1 cellular context compared by ENCODE assay signal in genomic region chr20:50308513-50309279, GRCh38.
TF ChIP-seq lines count a peak whose summit lies in the region.

No MANE protein-coding gene starts in this region.

TF ChIP-seq in HepG2, 621 proteins besides CTCF, POLR2A, EP300 and RAD21 (continued from another document and continues in another):
- TF ChIP-seq ZNF768 (CRISPR knock-in tag; IDR thresholded peaks at IDR 0.05), result peak; percentile 82; the same call in 1 of the 2 replicates
- TF ChIP-seq, protein P1, sequence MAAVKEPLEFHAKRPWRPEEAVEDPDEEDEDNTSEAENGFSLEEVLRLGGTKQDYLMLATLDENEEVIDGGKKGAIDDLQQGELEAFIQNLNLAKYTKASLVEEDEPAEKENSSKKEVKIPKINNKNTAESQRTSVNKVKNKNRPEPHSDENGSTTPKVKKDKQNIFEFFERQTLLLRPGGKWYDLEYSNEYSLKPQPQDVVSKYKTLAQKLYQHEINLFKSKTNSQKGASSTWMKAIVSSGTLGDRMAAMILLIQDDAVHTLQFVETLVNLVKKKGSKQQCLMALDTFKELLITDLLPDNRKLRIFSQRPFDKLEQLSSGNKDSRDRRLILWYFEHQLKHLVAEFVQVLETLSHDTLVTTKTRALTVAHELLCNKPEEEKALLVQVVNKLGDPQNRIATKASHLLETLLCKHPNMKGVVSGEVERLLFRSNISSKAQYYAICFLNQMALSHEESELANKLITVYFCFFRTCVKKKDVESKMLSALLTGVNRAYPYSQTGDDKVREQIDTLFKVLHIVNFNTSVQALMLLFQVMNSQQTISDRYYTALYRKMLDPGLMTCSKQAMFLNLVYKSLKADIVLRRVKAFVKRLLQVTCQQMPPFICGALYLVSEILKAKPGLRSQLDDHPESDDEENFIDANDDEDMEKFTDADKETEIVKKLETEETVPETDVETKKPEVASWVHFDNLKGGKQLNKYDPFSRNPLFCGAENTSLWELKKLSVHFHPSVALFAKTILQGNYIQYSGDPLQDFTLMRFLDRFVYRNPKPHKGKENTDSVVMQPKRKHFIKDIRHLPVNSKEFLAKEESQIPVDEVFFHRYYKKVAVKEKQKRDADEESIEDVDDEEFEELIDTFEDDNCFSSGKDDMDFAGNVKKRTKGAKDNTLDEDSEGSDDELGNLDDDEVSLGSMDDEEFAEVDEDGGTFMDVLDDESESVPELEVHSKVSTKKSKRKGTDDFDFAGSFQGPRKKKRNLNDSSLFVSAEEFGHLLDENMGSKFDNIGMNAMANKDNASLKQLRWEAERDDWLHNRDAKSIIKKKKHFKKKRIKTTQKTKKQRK (IDR thresholded peaks at IDR 0.05; ENCODE audit: low read length), result no peak
- TF ChIP-seq, protein P2, sequence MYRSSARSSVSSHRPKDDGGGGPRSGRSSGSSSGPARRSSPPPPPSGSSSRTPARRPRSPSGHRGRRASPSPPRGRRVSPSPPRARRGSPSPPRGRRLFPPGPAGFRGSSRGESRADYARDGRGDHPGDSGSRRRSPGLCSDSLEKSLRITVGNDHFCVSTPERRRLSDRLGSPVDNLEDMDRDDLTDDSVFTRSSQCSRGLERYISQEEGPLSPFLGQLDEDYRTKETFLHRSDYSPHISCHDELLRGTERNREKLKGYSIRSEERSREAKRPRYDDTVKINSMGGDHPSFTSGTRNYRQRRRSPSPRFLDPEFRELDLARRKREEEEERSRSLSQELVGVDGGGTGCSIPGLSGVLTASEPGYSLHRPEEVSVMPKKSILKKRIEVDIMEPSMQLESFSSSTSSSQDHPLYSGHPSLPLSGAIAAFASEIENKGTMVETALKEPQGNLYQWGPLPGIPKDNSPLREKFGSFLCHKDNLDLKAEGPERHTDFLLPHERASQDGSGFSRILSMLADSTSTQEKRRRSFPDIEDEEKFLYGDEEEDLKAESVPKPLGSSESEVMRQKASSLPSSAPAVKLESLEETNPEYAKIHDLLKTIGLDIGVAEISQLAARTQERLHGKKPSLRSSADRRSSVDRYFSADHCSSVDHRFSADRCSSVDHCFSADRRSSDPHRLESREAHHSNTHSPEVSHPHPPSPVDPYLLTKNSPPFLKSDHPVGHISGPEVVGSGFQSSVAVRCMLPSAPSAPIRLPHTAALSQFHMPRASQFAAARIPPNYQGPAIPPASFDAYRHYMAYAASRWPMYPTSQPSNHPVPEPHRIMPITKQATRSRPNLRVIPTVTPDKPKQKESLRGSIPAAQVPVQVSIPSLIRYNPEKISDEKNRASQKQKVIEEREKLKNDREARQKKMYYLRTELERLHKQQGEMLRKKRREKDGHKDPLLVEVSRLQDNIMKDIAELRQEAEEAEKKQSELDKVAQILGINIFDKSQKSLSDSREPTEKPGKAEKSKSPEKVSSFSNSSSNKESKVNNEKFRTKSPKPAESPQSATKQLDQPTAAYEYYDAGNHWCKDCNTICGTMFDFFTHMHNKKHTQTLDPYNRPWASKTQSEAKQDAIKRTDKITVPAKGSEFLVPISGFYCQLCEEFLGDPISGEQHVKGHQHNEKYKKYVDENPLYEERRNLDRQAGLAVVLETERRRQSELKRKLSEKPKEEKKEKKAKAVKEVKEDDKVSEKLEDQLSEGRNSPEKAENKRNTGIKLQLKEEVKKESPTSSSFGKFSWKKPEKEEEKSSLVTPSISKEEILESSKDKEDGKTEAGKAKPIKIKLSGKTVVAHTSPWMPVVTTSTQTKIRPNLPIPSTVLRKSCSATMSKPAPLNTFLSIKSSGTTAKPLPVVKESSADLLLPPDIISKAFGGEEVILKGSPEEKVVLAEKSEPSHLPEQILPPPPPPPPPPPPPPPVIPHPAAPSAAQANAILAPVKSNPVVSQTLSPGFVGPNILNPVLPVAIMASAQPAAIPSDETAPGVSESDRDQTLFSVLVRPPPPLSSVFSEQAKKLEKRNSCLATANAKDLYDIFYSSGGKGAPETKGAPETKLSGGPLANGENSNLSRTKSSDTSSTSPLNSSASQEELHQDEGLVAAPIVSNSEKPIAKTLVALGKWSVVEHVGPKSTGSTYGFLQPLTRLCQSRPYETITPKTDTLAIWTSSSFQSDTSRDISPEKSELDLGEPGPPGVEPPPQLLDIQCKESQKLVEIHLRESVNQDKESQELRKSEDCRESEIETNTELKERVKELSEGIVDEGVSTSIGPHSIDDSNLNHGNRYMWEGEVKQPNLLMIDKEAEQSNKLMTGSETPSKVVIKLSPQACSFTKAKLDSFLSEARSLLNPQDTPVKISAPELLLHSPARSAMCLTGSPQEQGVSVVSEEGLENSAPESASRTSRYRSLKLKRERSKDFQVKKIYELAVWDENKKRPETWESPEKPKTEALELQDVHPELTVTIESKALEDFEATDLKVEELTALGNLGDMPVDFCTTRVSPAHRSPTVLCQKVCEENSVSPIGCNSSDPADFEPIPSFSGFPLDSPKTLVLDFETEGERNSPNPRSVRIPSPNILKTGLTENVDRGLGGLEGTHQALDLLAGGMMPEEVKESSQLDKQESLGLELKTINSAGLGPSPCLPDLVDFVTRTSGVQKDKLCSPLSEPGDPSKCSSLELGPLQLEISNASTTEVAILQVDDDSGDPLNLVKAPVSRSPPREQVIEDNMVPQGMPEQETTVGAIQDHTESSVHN (CRISPR knock-in tag; IDR thresholded peaks at IDR 0.05), result no peak
- TF ChIP-seq, protein P3, sequence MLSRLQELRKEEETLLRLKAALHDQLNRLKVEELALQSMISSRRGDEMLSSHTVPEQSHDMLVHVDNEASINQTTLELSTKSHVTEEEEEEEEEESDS (CRISPR knock-in tag; IDR thresholded peaks at IDR 0.05; ENCODE audit: borderline replicate concordance), result no peak; the same call in 1 of the 2 replicates
- TF ChIP-seq DR1 (CRISPR knock-in tag; IDR thresholded peaks at IDR 0.05), result no peak
- 0 out of 2 replicates have a peak, but pooled peaks have one; percentile 65 for TF ChIP-seq CC2D1A (CRISPR knock-in tag; IDR thresholded peaks at IDR 0.05)
- TF ChIP-seq, protein P4, sequence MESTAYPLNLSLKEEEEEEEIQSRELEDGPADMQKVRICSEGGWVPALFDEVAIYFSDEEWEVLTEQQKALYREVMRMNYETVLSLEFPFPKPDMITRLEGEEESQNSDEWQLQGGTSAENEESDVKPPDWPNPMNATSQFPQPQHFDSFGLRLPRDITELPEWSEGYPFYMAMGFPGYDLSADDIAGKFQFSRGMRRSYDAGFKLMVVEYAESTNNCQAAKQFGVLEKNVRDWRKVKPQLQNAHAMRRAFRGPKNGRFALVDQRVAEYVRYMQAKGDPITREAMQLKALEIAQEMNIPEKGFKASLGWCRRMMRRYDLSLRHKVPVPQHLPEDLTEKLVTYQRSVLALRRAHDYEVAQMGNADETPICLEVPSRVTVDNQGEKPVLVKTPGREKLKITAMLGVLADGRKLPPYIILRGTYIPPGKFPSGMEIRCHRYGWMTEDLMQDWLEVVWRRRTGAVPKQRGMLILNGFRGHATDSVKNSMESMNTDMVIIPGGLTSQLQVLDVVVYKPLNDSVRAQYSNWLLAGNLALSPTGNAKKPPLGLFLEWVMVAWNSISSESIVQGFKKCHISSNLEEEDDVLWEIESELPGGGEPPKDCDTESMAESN (CRISPR knock-in tag; conservative IDR thresholded peaks at IDR 0.05), result peak; percentile 80; the same call in 1 of the 2 replicates
- peak; percentile 27 for TF ChIP-seq ZBTB33 (CRISPR knock-in tag; IDR thresholded peaks at IDR 0.05)
- TF ChIP-seq ZSCAN25 (CRISPR knock-in tag; IDR thresholded peaks at IDR 0.05), result no peak; the same call in 1 of the 2 replicates
- no peak; the same call in 1 of the 2 replicates for TF ChIP-seq NCOA1 (CRISPR knock-in tag; IDR thresholded peaks at IDR 0.05)
- TF ChIP-seq ZKSCAN1 (IDR thresholded peaks at IDR 0.05; ENCODE audit: low read length), result no peak
- 0 out of 2 replicates have a peak, but pooled peaks have one; percentile 16 for TF ChIP-seq HOXA9 (CRISPR knock-in tag; IDR thresholded peaks at IDR 0.05; ENCODE audit: borderline replicate concordance)
- no peak for TF ChIP-seq ZNF891 (CRISPR knock-in tag; IDR thresholded peaks at IDR 0.05)
- peak; percentile 48; the same call in 1 of the 2 replicates for TF ChIP-seq EEA1 (CRISPR knock-in tag; IDR thresholded peaks at IDR 0.05; ENCODE audit: borderline replicate concordance)
- peak; percentile 48; the same call in 1 of the 2 replicates for TF ChIP-seq ZSCAN31 (CRISPR knock-in tag; IDR thresholded peaks at IDR 0.05; ENCODE audit: low read depth)
- TF ChIP-seq, protein P5, sequence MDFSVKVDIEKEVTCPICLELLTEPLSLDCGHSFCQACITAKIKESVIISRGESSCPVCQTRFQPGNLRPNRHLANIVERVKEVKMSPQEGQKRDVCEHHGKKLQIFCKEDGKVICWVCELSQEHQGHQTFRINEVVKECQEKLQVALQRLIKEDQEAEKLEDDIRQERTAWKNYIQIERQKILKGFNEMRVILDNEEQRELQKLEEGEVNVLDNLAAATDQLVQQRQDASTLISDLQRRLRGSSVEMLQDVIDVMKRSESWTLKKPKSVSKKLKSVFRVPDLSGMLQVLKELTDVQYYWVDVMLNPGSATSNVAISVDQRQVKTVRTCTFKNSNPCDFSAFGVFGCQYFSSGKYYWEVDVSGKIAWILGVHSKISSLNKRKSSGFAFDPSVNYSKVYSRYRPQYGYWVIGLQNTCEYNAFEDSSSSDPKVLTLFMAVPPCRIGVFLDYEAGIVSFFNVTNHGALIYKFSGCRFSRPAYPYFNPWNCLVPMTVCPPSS (IDR thresholded peaks at IDR 0.05), result no peak
- peak; percentile 66 for TF ChIP-seq TAF15 (IDR thresholded peaks at IDR 0.05; ENCODE audit: low read depth, low read length, poor library complexity, severe bottlenecking)
- peak; percentile 87; the same call in 1 of the 2 replicates for TF ChIP-seq CHD4 (IDR thresholded peaks at IDR 0.05; ENCODE audit: borderline replicate concordance, low read length)
- peak; percentile 74 for TF ChIP-seq ESRRA (CRISPR knock-in tag; IDR thresholded peaks at IDR 0.05; ENCODE audit: low read depth)
- no peak; the same call in 1 of the 2 replicates for TF ChIP-seq ZNF335 (CRISPR knock-in tag; IDR thresholded peaks at IDR 0.05)
- TF ChIP-seq ZNF224 (CRISPR knock-in tag; IDR thresholded peaks at IDR 0.05), result no peak
- TF ChIP-seq CBX1 (IDR thresholded peaks at IDR 0.05; ENCODE audit: low read depth), result peak; percentile 22
- peak; percentile 9; the same call in 1 of the 2 replicates for TF ChIP-seq BRCA1 (CRISPR knock-in tag; IDR thresholded peaks at IDR 0.05)
- TF ChIP-seq, protein P6, sequence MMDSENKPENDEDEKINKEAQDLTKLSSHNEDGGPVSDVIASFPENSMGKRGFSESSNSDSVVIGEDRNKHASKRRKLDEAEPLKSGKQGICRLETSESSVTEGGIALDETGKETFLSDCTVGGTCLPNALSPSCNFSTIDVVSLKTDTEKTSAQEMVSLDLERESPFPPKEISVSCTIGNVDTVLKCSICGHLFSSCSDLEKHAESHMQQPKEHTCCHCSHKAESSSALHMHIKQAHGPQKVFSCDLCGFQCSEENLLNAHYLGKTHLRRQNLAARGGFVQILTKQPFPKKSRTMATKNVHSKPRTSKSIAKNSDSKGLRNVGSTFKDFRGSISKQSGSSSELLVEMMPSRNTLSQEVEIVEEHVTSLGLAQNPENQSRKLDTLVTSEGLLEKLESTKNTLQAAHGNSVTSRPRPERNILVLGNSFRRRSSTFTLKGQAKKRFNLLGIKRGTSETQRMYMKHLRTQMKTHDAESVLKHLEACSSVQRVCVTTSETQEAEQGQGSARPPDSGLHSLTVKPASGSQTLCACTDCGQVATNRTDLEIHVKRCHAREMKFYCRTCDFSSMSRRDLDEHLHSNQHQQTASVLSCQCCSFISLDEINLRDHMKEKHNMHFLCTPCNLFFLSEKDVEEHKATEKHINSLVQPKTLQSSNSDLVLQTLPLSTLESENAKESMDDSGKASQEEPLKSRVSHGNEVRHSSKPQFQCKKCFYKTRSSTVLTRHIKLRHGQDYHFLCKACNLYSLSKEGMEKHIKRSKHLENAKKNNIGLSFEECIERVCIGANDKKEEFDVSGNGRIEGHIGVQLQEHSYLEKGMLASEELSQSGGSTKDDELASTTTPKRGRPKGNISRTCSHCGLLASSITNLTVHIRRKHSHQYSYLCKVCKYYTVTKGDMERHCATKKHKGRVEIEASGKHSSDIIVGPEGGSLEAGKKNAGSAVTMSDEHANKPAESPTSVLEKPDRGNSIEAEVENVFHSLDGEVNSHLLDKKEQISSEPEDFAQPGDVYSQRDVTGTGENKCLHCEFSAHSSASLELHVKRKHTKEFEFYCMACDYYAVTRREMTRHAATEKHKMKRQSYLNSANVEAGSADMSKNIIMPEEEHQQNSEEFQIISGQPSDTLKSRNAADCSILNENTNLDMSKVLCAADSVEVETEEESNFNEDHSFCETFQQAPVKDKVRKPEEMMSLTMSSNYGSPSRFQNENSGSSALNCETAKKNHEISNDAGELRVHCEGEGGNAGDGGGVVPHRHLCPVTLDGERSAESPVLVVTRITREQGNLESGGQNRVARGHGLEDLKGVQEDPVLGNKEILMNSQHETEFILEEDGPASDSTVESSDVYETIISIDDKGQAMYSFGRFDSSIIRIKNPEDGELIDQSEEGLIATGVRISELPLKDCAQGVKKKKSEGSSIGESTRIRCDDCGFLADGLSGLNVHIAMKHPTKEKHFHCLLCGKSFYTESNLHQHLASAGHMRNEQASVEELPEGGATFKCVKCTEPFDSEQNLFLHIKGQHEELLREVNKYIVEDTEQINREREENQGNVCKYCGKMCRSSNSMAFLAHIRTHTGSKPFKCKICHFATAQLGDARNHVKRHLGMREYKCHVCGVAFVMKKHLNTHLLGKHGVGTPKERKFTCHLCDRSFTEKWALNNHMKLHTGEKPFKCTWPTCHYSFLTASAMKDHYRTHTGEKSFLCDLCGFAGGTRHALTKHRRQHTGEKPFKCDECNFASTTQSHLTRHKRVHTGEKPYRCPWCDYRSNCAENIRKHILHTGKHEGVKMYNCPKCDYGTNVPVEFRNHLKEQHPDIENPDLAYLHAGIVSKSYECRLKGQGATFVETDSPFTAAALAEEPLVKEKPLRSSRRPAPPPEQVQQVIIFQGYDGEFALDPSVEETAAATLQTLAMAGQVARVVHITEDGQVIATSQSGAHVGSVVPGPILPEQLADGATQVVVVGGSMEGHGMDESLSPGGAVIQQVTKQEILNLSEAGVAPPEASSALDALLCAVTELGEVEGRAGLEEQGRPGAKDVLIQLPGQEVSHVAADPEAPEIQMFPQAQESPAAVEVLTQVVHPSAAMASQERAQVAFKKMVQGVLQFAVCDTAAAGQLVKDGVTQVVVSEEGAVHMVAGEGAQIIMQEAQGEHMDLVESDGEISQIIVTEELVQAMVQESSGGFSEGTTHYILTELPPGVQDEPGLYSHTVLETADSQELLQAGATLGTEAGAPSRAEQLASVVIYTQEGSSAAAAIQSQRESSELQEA (CRISPR knock-in tag; IDR thresholded peaks at IDR 0.05; ENCODE audit: not compliant biosample characterization), result no peak
- no peak for TF ChIP-seq NR2F1 (CRISPR knock-in tag; IDR thresholded peaks at IDR 0.05)
- no peak for TF ChIP-seq ZNF781 (CRISPR knock-in tag; IDR thresholded peaks at IDR 0.05; ENCODE audit: borderline replicate concordance, not compliant biosample characterization)
- peak; percentile 85 for TF ChIP-seq SKI (IDR thresholded peaks at IDR 0.05; ENCODE audit: partially characterized antibody)
